ENCODE assay signal across 1 cellular context in the genomic region with DNA sequence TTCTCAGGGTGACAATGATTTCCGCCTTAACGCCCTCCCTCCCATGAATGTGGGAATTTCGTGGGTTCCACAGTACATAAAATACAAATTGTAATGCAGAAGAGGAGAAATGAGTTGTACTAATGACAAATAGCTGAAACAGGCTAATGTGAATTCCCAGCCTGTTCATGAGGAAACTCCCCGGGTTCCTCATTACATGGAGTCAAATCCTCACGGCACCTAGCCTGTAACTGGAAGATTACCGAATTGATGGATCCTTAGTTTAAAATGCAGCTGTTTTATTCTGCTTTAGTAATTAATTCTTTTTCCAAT.
TF ChIP-seq lines count a peak whose summit lies in the region.

No MANE protein-coding gene starts in this region.

TF ChIP-seq in HEK293, 187 proteins besides CTCF, POLR2A, EP300 and RAD21 (continued from another document):
- TF ChIP-seq ZNF19 (tag by site-specific recombination; IDR thresholded peaks at IDR 0.05; ENCODE audit: low read depth) (no peak), BCL11A (tag by site-specific recombination; IDR thresholded peaks at IDR 0.05; ENCODE audit: low read depth) (no peak), ZNF416 (tag by site-specific recombination; IDR thresholded peaks at IDR 0.05) (no peak), HOXA7 (CRISPR knock-in tag; IDR thresholded peaks at IDR 0.05; ENCODE audit: borderline replicate concordance) (no peak), ZNF510 (tag by site-specific recombination; IDR thresholded peaks at IDR 0.05; ENCODE audit: insufficient replicate concordance) (no peak), ZNF16 (tag by site-specific recombination; IDR thresholded peaks at IDR 0.05; ENCODE audit: low read depth) (no peak), ZNF404 (tag by site-specific recombination; IDR thresholded peaks at IDR 0.05) (no peak), ZNF155 (tag by site-specific recombination; IDR thresholded peaks at IDR 0.05) (no peak), BCL11B (tag by site-specific recombination; IDR thresholded peaks at IDR 0.05; ENCODE audit: low read depth) (no peak), TRIM28 (IDR thresholded peaks at IDR 0.05; ENCODE audit: borderline replicate concordance, low read length) (no peak)
- TF ChIP-seq, protein P1, sequence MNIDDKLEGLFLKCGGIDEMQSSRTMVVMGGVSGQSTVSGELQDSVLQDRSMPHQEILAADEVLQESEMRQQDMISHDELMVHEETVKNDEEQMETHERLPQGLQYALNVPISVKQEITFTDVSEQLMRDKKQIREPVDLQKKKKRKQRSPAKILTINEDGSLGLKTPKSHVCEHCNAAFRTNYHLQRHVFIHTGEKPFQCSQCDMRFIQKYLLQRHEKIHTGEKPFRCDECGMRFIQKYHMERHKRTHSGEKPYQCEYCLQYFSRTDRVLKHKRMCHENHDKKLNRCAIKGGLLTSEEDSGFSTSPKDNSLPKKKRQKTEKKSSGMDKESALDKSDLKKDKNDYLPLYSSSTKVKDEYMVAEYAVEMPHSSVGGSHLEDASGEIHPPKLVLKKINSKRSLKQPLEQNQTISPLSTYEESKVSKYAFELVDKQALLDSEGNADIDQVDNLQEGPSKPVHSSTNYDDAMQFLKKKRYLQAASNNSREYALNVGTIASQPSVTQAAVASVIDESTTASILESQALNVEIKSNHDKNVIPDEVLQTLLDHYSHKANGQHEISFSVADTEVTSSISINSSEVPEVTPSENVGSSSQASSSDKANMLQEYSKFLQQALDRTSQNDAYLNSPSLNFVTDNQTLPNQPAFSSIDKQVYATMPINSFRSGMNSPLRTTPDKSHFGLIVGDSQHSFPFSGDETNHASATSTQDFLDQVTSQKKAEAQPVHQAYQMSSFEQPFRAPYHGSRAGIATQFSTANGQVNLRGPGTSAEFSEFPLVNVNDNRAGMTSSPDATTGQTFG (tag by site-specific recombination; IDR thresholded peaks at IDR 0.05; ENCODE audit: borderline replicate concordance) = no peak
